In genomic region chr20:63658749-63659187, GRCh38 we compare ENCODE assay signal across 8 cellular contexts. TPM values are rescaled to one million over a fixed set of nuclear protein-coding genes. Genes with fewer than 3 reads are reported as not detected.
DNase-seq lines count a peak whose midpoint lies in the region; ATAC-seq and TF ChIP-seq lines count a peak whose summit lies in the region.

No MANE protein-coding gene starts in this region.

- peak in 1 of 3 donors; percentile 49 for DNase-seq in CD4-positive, CD25-positive, alpha-beta regulatory T cell
- DNase-seq in NB4 (ENCODE audit: low read depth) (peak; percentile 69), mucosa of descending colon (peak in 1 of 3 donors; percentile 77), glomerular visceral epithelial cell (ENCODE audit: extremely low spot score) (no peak), NCI-H526 (lab: John Stamatoyannopoulos, UW) (no peak)
- no peak for DNase-seq in activated CD8-positive, alpha-beta memory T cell treated with anti-CD3 and anti-CD28 coated beads for 24 hours

- peak overlapping the region; percentile 14 to 96 (median 94) for H3K27ac Mint-ChIP-seq in CD4-positive, CD25-positive, alpha-beta regulatory T cell
- H3K27ac Mint-ChIP-seq in dendritic cell treated with granulocyte-macrophage colony-stimulating factor and Interleukin-4, amounts not matched to agents 40 ng/mL and 50 ng/mL, for 4 days, result peak overlapping the region; percentile 99

- peaks cover 7 to 41% (median 20%) of the 10 kb centered on the region in 4 donors for H3K4me1 Mint-ChIP-seq in CD4-positive, CD25-positive, alpha-beta regulatory T cell
- peaks cover 46% of the 10 kb centered on the region for H3K4me1 Mint-ChIP-seq in dendritic cell treated with granulocyte-macrophage colony-stimulating factor and Interleukin-4, amounts not matched to agents 40 ng/mL and 50 ng/mL, for 4 days (ENCODE audit: low read depth)

- peaks cover 8% of the 10 kb centered on the region for H3K36me3 Mint-ChIP-seq in CD4-positive, CD25-positive, alpha-beta regulatory T cell
- peaks cover 60% of the 10 kb centered on the region for H3K36me3 Mint-ChIP-seq in dendritic cell treated with granulocyte-macrophage colony-stimulating factor and Interleukin-4, amounts not matched to agents 40 ng/mL and 50 ng/mL, for 4 days (ENCODE audit: low read depth)

- ATAC-seq in CD4-positive, CD25-positive, alpha-beta regulatory T cell (ENCODE audit: low read depth in 2 of 2), result peak in 1 of 2 donors; percentile 18
- peak; percentile 21 for ATAC-seq in GM21529 (IDR thresholded peaks at IDR 0.05; ENCODE audit: unreplicated experiment)
- ATAC-seq in mucosa of descending colon, result peak; percentile 68

- no peak for TF ChIP-seq POLR2A in NB4 (IDR thresholded peaks at IDR 0.05; ENCODE audit: extremely low read depth, insufficient read length)

- H3K4me3 ChIP-seq in CD4-positive, CD25-positive, alpha-beta regulatory T cell (ENCODE audit: low read depth, low read length), result peak overlapping the region; percentile 76
- H3K4me3 ChIP-seq in NB4 (ENCODE audit: low read depth, low read length) (peak overlapping the region; percentile 92), mucosa of descending colon (peak overlapping the region; percentile 50)

- TF ChIP-seq CTCF in NB4 (IDR thresholded peaks at IDR 0.05; ENCODE audit: low read depth, low read length) (no peak), mucosa of descending colon (IDR thresholded peaks at IDR 0.05) (no peak)

- H3K9me3 ChIP-seq in CD4-positive, CD25-positive, alpha-beta regulatory T cell (ENCODE audit: control insufficient read depth in 2 of 2, low read length in 2 of 2), result no peaks in the 10 kb centered on the region
- no peaks in the 10 kb centered on the region for H3K9me3 ChIP-seq in mucosa of descending colon

- H3K4me1 ChIP-seq in CD4-positive, CD25-positive, alpha-beta regulatory T cell (ENCODE audit: control insufficient read depth, insufficient read depth, low read length, poor library complexity, severe bottlenecking), result peaks cover 24% of the 10 kb centered on the region
- H3K4me1 ChIP-seq in mucosa of descending colon (ENCODE audit: low read depth), result peaks cover 18% of the 10 kb centered on the region

- H3K36me3 ChIP-seq in CD4-positive, CD25-positive, alpha-beta regulatory T cell (ENCODE audit: control insufficient read depth, insufficient read depth, low read length), result peaks cover 2% of the 10 kb centered on the region
- no peaks in the 10 kb centered on the region for H3K36me3 ChIP-seq in mucosa of descending colon (ENCODE audit: low read depth)

- no peaks in the 10 kb centered on the region for H3K9me3 Mint-ChIP-seq in CD4-positive, CD25-positive, alpha-beta regulatory T cell
- H3K9me3 Mint-ChIP-seq in dendritic cell treated with granulocyte-macrophage colony-stimulating factor and Interleukin-4, amounts not matched to agents 40 ng/mL and 50 ng/mL, for 4 days, result no peaks in the 10 kb centered on the region

- peak overlapping the region; percentile 78 for H3K27ac ChIP-seq in CD4-positive, CD25-positive, alpha-beta regulatory T cell (ENCODE audit: insufficient read depth, low read length, poor library complexity, severe bottlenecking)

- no peaks in the 10 kb centered on the region for H3K27me3 Mint-ChIP-seq in CD4-positive, CD25-positive, alpha-beta regulatory T cell
- peaks cover 14% of the 10 kb centered on the region for H3K27me3 Mint-ChIP-seq in dendritic cell treated with granulocyte-macrophage colony-stimulating factor and Interleukin-4, amounts not matched to agents 40 ng/mL and 50 ng/mL, for 4 days

- intact Hi-C loops in dendritic cell treated with granulocyte-macrophage colony-stimulating factor and Interleukin-4, amounts not matched to agents 40 ng/mL and 50 ng/mL, for 4 days (cut with micrococcal nuclease), result loop anchor here (2.0 kb wide), 1 partner anchor 28 kb away; no protein-coding TSS in a partner anchor
- intact Hi-C loops in mucosa of descending colon (cut with DNase I, micrococcal nuclease), result no loop called here

- H3K27me3 ChIP-seq in CD4-positive, CD25-positive, alpha-beta regulatory T cell (ENCODE audit: control insufficient read depth, insufficient read depth, low read length), result no peaks in the 10 kb centered on the region

- peak overlapping the region; percentile 94 to 97 (median 96) for H3K4me3 Mint-ChIP-seq in CD4-positive, CD25-positive, alpha-beta regulatory T cell
- peak overlapping the region; percentile 96 for H3K4me3 Mint-ChIP-seq in dendritic cell treated with granulocyte-macrophage colony-stimulating factor and Interleukin-4, amounts not matched to agents 40 ng/mL and 50 ng/mL, for 4 days

RNA-seq across cellular contexts. Expression of gene RTEL1, which starts 0.7 kb away (rescaled TPM):
- total RNA-seq in CD4-positive, CD25-positive, alpha-beta regulatory T cell, result 38.3 TPM
- 1 to 10 TPM; 1.8 to 3.7 (median 2.7) TPM for polyA plus RNA-seq in CD4-positive, CD25-positive, alpha-beta regulatory T cell
- total RNA-seq in mucosa of descending colon, result 10 to 100 TPM; 23.5 to 42.8 (median 34.2) TPM

RNA-seq across cellular contexts. Expression of gene STMN3, which starts 5.5 kb away (rescaled TPM):
- total RNA-seq in CD4-positive, CD25-positive, alpha-beta regulatory T cell, result 64.6 TPM
- 10 to 100 TPM; 11.7 to 13.5 (median 12.5) TPM for polyA plus RNA-seq in CD4-positive, CD25-positive, alpha-beta regulatory T cell
- 10 to 100 TPM in 1 of 3 donors, 1 to 10 TPM in 2; 2.7 to 19.7 (median 6.7) TPM for total RNA-seq in mucosa of descending colon

RNA-seq across cellular contexts. Expression of gene GMEB2, which starts 31.9 kb away (rescaled TPM):
- total RNA-seq in CD4-positive, CD25-positive, alpha-beta regulatory T cell, result 21.9 TPM
- polyA plus RNA-seq in CD4-positive, CD25-positive, alpha-beta regulatory T cell, result 10 to 100 TPM in 2 of 4 donors, 1 to 10 TPM in 2; 8.3 to 10.5 (median 9.4) TPM
- 10 to 100 TPM; 10.3 to 12.8 (median 11.4) TPM for total RNA-seq in mucosa of descending colon

RNA-seq across cellular contexts. Expression of gene TNFRSF6B, which starts 37.7 kb away (rescaled TPM):
- not detected for total RNA-seq in CD4-positive, CD25-positive, alpha-beta regulatory T cell
- not detected for polyA plus RNA-seq in CD4-positive, CD25-positive, alpha-beta regulatory T cell
- total RNA-seq in mucosa of descending colon, result 10 to 100 TPM in 1 of 3 donors, not detected in 2; 19.7 TPM

RNA-seq across cellular contexts. Expression of gene ARFRP1, which starts 49.0 kb away (rescaled TPM):
- total RNA-seq in CD4-positive, CD25-positive, alpha-beta regulatory T cell, result 51.6 TPM
- 10 to 100 TPM; 56.6 to 65.7 (median 63.1) TPM for polyA plus RNA-seq in CD4-positive, CD25-positive, alpha-beta regulatory T cell
- 10 to 100 TPM; 64.5 to 69.7 (median 68.6) TPM for total RNA-seq in mucosa of descending colon
